Comparison of ENCODE assay signal across 21 cellular contexts in the genomic region with DNA sequence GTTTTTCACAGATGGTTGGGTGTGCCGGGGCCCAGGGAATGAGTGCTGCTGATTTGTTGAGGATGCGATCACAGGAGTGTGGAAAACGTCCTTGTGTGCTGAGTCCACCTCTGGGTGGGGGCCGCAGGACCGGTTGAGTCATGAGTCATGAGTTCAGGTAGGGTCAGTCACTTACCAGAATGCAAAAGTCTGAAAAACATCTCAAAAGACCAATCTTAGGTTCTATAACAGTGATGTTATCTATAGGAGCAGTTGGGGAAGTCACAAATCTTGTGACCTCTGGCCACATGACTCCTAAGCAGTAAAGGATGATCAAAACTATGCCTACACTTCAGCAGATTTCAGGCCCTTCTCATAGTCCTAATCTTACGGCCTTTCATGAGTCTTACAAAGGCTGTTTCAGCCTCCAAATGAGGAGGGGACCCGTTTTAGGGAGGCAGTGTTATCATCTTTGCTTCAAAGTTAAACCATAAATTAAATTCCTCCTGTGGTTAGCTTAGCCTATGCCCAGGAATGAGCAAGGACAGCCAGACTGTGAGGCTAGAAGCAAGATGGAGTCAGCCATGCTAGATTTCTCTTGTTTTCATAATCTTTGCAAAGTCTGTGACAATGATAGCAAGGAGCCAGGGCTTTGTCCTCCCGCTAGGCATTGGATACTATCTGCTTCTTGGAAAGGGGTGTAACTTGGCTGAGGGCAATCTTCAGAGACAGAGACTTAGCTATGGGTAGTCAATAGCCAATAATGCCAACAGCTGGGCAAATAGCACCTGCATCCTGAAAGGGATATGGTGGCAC.
"Had no signal": no experiment of that assay in that cellular context is flagged by ENCODE, and none has a peak within 500 bp of the region (broad histone marks: within the 10 kb centered on the region; RNA-seq: fewer than 3 reads in every experiment).

No MANE protein-coding gene starts in this region.

- DNase-seq: IMR-90, Kasumi-1, MM.1S, NCI-H1092 treated with DMSO at 0.1 percent for 48 hours, NCI-H1436, NCI-H187, NCI-H2029, NCI-H2081 treated with DMSO at 0.1 percent for 48 hours, NCI-H2171, NCI-H226, NCI-H446, NCI-H510A, NCI-H524 treated with DMSO at 0.1 percent for 48 hours, NCI-H69, NCI-H774, SHP77 treated with DMSO at 0.1 percent for 48 hours, SJCRH30, SW 1271, T-cell had no signal

- ATAC-seq: T-cell had no signal

- H3K9me3 ChIP-seq: SJCRH30 had no signal

- H3K36me3 Mint-ChIP-seq: T-cell had no signal

- H3K27ac ChIP-seq: KMS-11, RWPE1, SJCRH30 had no signal

- H3K9ac ChIP-seq: KMS-11 had no signal

- H3K4me1 ChIP-seq: SJCRH30 had no signal

- H3K4me3 Mint-ChIP-seq: T-cell had no signal

- H3K4me2 ChIP-seq: KMS-11 had no signal

- H3K9me3 Mint-ChIP-seq: T-cell had no signal

- H3K27ac Mint-ChIP-seq: T-cell had no signal

- H3K4me1 Mint-ChIP-seq: T-cell had no signal

- H3K4me3 ChIP-seq: SJCRH30 had no signal

- H3K36me3 ChIP-seq: SJCRH30 had no signal

- H3K27me3 ChIP-seq: SJCRH30 had no signal
